ENCODE assay signal across 8 cellular contexts in genomic region chr1:155687705-155688317, GRCh38. TPM values are rescaled to one million over a fixed set of nuclear protein-coding genes. Genes with fewer than 3 reads are reported as not detected.
DNase-seq lines count a peak whose midpoint lies in the region; ATAC-seq, FAIRE-seq and TF ChIP-seq lines count a peak whose summit lies in the region.
"Not testable (repeated sequence)": the region's sequence is repeated elsewhere in the genome, so short reads cannot be mapped to it uniquely, and the experiment has no call there.

No MANE protein-coding gene starts in this region.

- peaks cover 41% of the 10 kb centered on the region for H3K4me1 Mint-ChIP-seq in nephron progenitor cell

- not testable (repeated sequence) for ATAC-seq in thoracic aorta (ENCODE audit: insufficient number of reproducible peaks, low FRiP score, low read depth)

- H3K9me3 Mint-ChIP-seq in nephron progenitor cell = peaks cover 27% of the 10 kb centered on the region

- H3K27ac ChIP-seq in HUES48 (ENCODE audit: low read depth, low read length) (peak overlapping the region; percentile 88), left ventricle myocardium inferior (replicated peaks) (peak overlapping the region; percentile 99), thoracic aorta (peak overlapping the region; percentile 97 to 99)

- intact Hi-C loops in left ventricle myocardium inferior (cut with micrococcal nuclease) = not testable (repeated sequence)

- not testable (repeated sequence) for TF ChIP-seq CTCF in GM12865 (IDR thresholded peaks at IDR 0.05; ENCODE audit: insufficient read depth, low read depth, low read length, missing control alignments); bronchial epithelial cell (IDR thresholded peaks at IDR 0.05; ENCODE audit: insufficient read depth, low read length, severe bottlenecking); left ventricle myocardium inferior (IDR thresholded peaks at IDR 0.05; ENCODE audit: borderline replicate concordance); nephron progenitor cell (IDR thresholded peaks at IDR 0.05); thoracic aorta (IDR thresholded peaks at IDR 0.05)

- H3K4me3 ChIP-seq in GM12865 (ENCODE audit: low read depth, low read length) (peak overlapping the region; percentile 87), H7 (ENCODE audit: insufficient read depth, low read depth, low read length) (peak overlapping the region; percentile 100), HUES48 (ENCODE audit: low read depth, low read length) (peak overlapping the region; percentile 84), bronchial epithelial cell (ENCODE audit: low read depth, low read length) (peak overlapping the region; percentile 100), left ventricle myocardium inferior (peak overlapping the region; percentile 97), thoracic aorta (peak overlapping the region; percentile 92)

- not testable (repeated sequence) for H3K9me3 ChIP-seq in HUES48 (ENCODE audit: control insufficient read depth, insufficient read depth, low read length); left ventricle myocardium inferior (replicated peaks); thoracic aorta

- H3K4me1 ChIP-seq in HUES48 (ENCODE audit: control insufficient read depth, insufficient read depth, low read length) = not testable (repeated sequence)
- H3K4me1 ChIP-seq in left ventricle myocardium inferior (peaks cover 85% of the 10 kb centered on the region), thoracic aorta (ENCODE audit: control insufficient read depth in 1 of 2, low read depth in 2 of 2) (peaks cover 26 to 53% of the 10 kb centered on the region in 2 donors)

- H3K4me3 Mint-ChIP-seq in nephron progenitor cell = peak overlapping the region; percentile 97

- FAIRE-seq in bronchial epithelial cell (lab: Jason Lieb, UNC) = not testable (repeated sequence)

- H3K9ac ChIP-seq in HUES48 (ENCODE audit: low read depth, low read length) = peak overlapping the region; percentile 96

- H3K36me3 ChIP-seq in H7 (replicated peaks; ENCODE audit: control insufficient read depth, insufficient read depth, low read length); bronchial epithelial cell (ENCODE audit: control insufficient read depth, insufficient read depth, low read length); thoracic aorta: not testable (repeated sequence)
- H3K36me3 ChIP-seq in HUES48 (ENCODE audit: control insufficient read depth, insufficient read depth, low read length) = peaks cover 22% of the 10 kb centered on the region
- H3K36me3 ChIP-seq in left ventricle myocardium inferior = peaks cover 18% of the 10 kb centered on the region

- H3K27me3 Mint-ChIP-seq in nephron progenitor cell (ENCODE audit: low read depth, poor library complexity) = not testable (repeated sequence)

- not testable (repeated sequence) for DNase-seq in GM12865 (ENCODE audit: low read depth); H7; left ventricle myocardium inferior; nephron progenitor cell; thoracic aorta (ENCODE audit: low spot score)
- DNase-seq in T-helper 22 cell (ENCODE audit: low read depth) (peak; percentile 3), bronchial epithelial cell (ENCODE audit: low read depth) (peak; percentile 18)

- not testable (repeated sequence) for H3K27me3 ChIP-seq in H7 (ENCODE audit: control insufficient read depth, insufficient read depth, low read length); HUES48 (ENCODE audit: control insufficient read depth, insufficient read depth, low read length); bronchial epithelial cell (ENCODE audit: control insufficient read depth, insufficient read depth, low read length); left ventricle myocardium inferior (ENCODE audit: low read depth); thoracic aorta (replicated peaks; ENCODE audit: insufficient read depth)

- H3K36me3 Mint-ChIP-seq in nephron progenitor cell (ENCODE audit: low read depth) = peaks cover 56% of the 10 kb centered on the region

- H3K27ac Mint-ChIP-seq in nephron progenitor cell = peak overlapping the region; percentile 98

RNA-seq across cellular contexts. Expression of gene YY1AP1, which starts 0.8 kb away (rescaled TPM):
- total RNA-seq in H7 (2014; rRNA removed; shearing (Covaris generic)) = 46.8 and 69.7 TPM in 2 replicates
- total RNA-seq in bronchial epithelial cell = 24.0 and 36.6 TPM in 2 replicates
- 60.2 TPM for total RNA-seq in left ventricle myocardium inferior
- total RNA-seq in thoracic aorta = 100 to 1,000 TPM; 156 to 197 TPM

RNA-seq across cellular contexts. Expression of gene DAP3, which starts 1.1 kb away (rescaled TPM):
- 104 and 138 TPM in 2 replicates for total RNA-seq in H7 (2014; rRNA removed; shearing (Covaris generic))
- total RNA-seq in bronchial epithelial cell = 53.6 and 71.1 TPM in 2 replicates
- 107 TPM for total RNA-seq in left ventricle myocardium inferior
- 100 to 1,000 TPM in 1 of 2 donors, 10 to 100 TPM in 1; 56.5 to 113 TPM for total RNA-seq in thoracic aorta
